16 cellular contexts compared by ENCODE assay signal in genomic region chr5:33468811-33469435, GRCh38. TPM values are rescaled to one million over a fixed set of nuclear protein-coding genes. Genes with fewer than 3 reads are reported as not detected.
DNase-seq lines count a peak whose midpoint lies in the region; ATAC-seq, FAIRE-seq and TF ChIP-seq lines count a peak whose summit lies in the region.
"Had no signal": no experiment of that assay in that cellular context is flagged by ENCODE, and none has a peak within 500 bp of the region (broad histone marks: within the 10 kb centered on the region; RNA-seq: fewer than 3 reads in every experiment).

No MANE protein-coding gene starts in this region.

- no peak for FAIRE-seq in GM19239 (lab: Jason Lieb, UNC)

- H4K20me1 ChIP-seq in GM23248 (ENCODE audit: insufficient read depth), result no peaks in the 10 kb centered on the region

- H3K27ac ChIP-seq in GM23248, result peak overlapping the region; percentile 19
- H3K27ac ChIP-seq: KMS-11, Peyer's patch had no signal

- H3F3A ChIP-seq in GM23248 (ENCODE audit: insufficient read depth), result peaks cover 49% of the 10 kb centered on the region

- H3K36me3 ChIP-seq in GM23248 (ENCODE audit: low read depth), result peaks cover 95% of the 10 kb centered on the region
- H3K36me3 ChIP-seq in mucosa of descending colon (ENCODE audit: low read depth), result peaks cover 18% of the 10 kb centered on the region

- H2AFZ ChIP-seq in GM23248, result no peak overlapping the region

- no peak overlapping the region for H3K9ac ChIP-seq in GM23248
- H3K9ac ChIP-seq: KMS-11 had no signal

- DNase-seq in GM23248 (peak; percentile 51), RKO (ENCODE audit: low spot score) (peak; percentile 8), epithelial cell of esophagus (ENCODE audit: low read depth) (peak; percentile 51), mucosa of descending colon (peak in 1 of 3 donors; percentile 9), GM19239 (ENCODE audit: insufficient read length, low spot score) (no peak), NCI-H1092 treated with DMSO at 0.1 percent for 48 hours (lab: John Stamatoyannopoulos, UW) (no peak), AG08395 (ENCODE audit: low spot score) (no peak)
- DNase-seq: AML-193, DMS 273 treated with DMSO at 0.1 percent for 48 hours, NCI-H1092, NCI-H1694, NCI-H2227 treated with DMSO at 0.1 percent for 48 hours, NCI-H524, SIG-M5 had no signal

- 0 out of 2 replicates have a peak, but pooled peaks cover 13% of the 10 kb centered on the region for H3K79me2 ChIP-seq in GM23248 (ENCODE audit: insufficient read depth)

- H3K4me1 ChIP-seq in GM23248 (ENCODE audit: insufficient read depth) (peaks cover 10% of the 10 kb centered on the region), mucosa of descending colon (ENCODE audit: low read depth) (no peaks in the 10 kb centered on the region)
- H3K4me1 ChIP-seq: Peyer's patch had no signal

- peak overlapping the region; percentile 16 for H3K4me2 ChIP-seq in GM23248 (ENCODE audit: unreplicated experiment)
- H3K4me2 ChIP-seq: KMS-11 had no signal

- in situ Hi-C loops in GM23248 (cut with MboI), result no loop called here

- H3K9me2 ChIP-seq in GM23248 (ENCODE audit: insufficient read depth), result no peaks in the 10 kb centered on the region

- no peaks in the 10 kb centered on the region for H3K27me3 ChIP-seq in GM23248 (replicated peaks; ENCODE audit: insufficient read depth)
- H3K27me3 ChIP-seq: Peyer's patch had no signal

- intact Hi-C loops in mucosa of descending colon (cut with DNase I, micrococcal nuclease), result no loop called here

- 38 to 39% methylated on average over 9 of the region's 9 CpGs for WGBS in GM23248 (ENCODE audit: low coverage in 1 of 2, low lambda C conversion rate in 2 of 2, missing lambda C conversion rate in 2 of 2), 2 experiments

- TF ChIP-seq CTCF in epithelial cell of esophagus (IDR thresholded peaks at IDR 0.05; ENCODE audit: insufficient read depth, low read depth, low read length, missing control alignments), result no peak
- no peak for TF ChIP-seq CTCF in mucosa of descending colon (IDR thresholded peaks at IDR 0.05)

- no peak overlapping the region for H3K4me3 ChIP-seq in GM23248
- no peak overlapping the region for H3K4me3 ChIP-seq in epithelial cell of esophagus (ENCODE audit: low read length)
- no peak overlapping the region for H3K4me3 ChIP-seq in mucosa of descending colon
- H3K4me3 ChIP-seq: Peyer's patch had no signal

- no peaks in the 10 kb centered on the region for H3K9me3 ChIP-seq in GM23248 (ENCODE audit: low read depth)
- H3K9me3 ChIP-seq in mucosa of descending colon, result no peaks in the 10 kb centered on the region
- H3K9me3 ChIP-seq: Peyer's patch had no signal

- ATAC-seq in mucosa of descending colon, result peak; percentile 43

RNA-seq across cellular contexts. Expression of gene TARS1, which starts 28.2 kb away (rescaled TPM):
- total RNA-seq in GM23248 (2014; rRNA removed; shearing (Covaris generic)), result 246 and 268 TPM in 2 replicates
- polyA plus RNA-seq in GM23248 (2016; fragmentation: Nextera tagmentation; extraction: Ambion mirVana), result 244 and 247 TPM in 2 replicates
- total RNA-seq in mucosa of descending colon, result 100 to 1,000 TPM in 1 of 3 donors, 10 to 100 TPM in 2; 77.9 to 150 (median 94.6) TPM

Comparison
In these comparisons a context has a peak if more than half of its experiments do, and no peak if none do; other contexts are left out.
1. DNase-seq: peak in GM23248 (single experiment), RKO (single experiment) and epithelial cell of esophagus (single experiment); none in GM19239 (single experiment), NCI-H1092 treated with DMSO at 0.1 percent for 48 hours (single experiment) and AG08395 (single experiment).